7 cellular contexts compared by ENCODE assay signal in the genomic region with DNA sequence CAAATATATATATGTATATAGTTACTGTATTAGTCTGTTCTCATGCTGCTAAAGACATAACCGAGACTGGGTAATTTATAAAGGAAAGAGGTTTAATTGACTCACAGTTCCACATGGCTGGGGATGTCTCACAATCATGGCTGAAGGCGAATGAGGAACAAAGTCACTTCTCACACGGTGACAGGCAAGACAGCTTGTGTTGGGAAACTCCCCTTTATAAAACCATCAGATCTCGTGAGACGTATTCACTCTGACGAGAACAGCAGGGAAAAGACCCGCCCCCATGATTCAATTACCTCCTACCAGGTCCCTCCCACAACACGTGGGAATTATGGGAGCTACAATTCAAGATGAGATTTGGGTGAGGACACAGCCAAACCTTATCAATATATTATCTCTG. TPM values are rescaled to one million over a fixed set of nuclear protein-coding genes. Genes with fewer than 3 reads are reported as not detected.
A peak's percentile ranks its signal among the peaks of the same experiment; 100 is the strongest.
DNase-seq lines count a peak whose midpoint lies in the region; ATAC-seq and TF ChIP-seq lines count a peak whose summit lies in the region.
"Not testable (repeated sequence)": the region's sequence is repeated elsewhere in the genome, so short reads cannot be mapped to it uniquely, and the experiment has no call there.

No MANE protein-coding gene starts in this region.

- H3K27ac ChIP-seq in HL-60 (replicated peaks): not testable (repeated sequence)

- not testable (repeated sequence) for H3K4me3 Mint-ChIP-seq in T-helper 17 cell, naive B cell

- not testable (repeated sequence) for H3K27me3 Mint-ChIP-seq in T-helper 17 cell
- H3K27me3 Mint-ChIP-seq in naive B cell: peaks cover 2 to 20% (median 18%) of the 10 kb centered on the region in 3 donors

- H3K9me3 Mint-ChIP-seq in naive B cell: peaks cover 0 to 21% (median 7%) of the 10 kb centered on the region in 7 donors

- not testable (repeated sequence) for H3K4me3 ChIP-seq in HL-60 (replicated peaks; ENCODE audit: insufficient read depth, low read length)

- TF ChIP-seq CTCF in HL-60 (IDR thresholded peaks at IDR 0.05; ENCODE audit: insufficient read depth, low read length): not testable (repeated sequence)

- DNase-seq in HL-60 (ENCODE audit: low read depth in 1 of 2, low spot score in 1 of 2) (peak; percentile 62 to 89), NOMO-1 treated with dmso at 0.1 percent for 144 hours (lab: John Stamatoyannopoulos, UW; ENCODE audit: unreplicated experiment) (peak; percentile 56), naive B cell (peak; percentile 37)
- not testable (repeated sequence) for DNase-seq in T-helper 17 cell
- peak; percentile 41 for DNase-seq in activated CD4-positive, alpha-beta T cell treated with anti-CD3 and anti-CD28 coated beads for 48 hours
- peak; percentile 16 for DNase-seq in activated naive CD4-positive, alpha-beta T cell treated with anti-CD3 and anti-CD28 coated beads, Interleukin-2, amount 50 U/mL, for 16 hours
- DNase-seq in stimulated activated CD4-positive, alpha-beta T cell treated with anti-CD3 and anti-CD28 coated beads, Interleukin-4, amount 100 ng/mL, for 4 hours: peak; percentile 1 to 5

- H3K9me3 ChIP-seq in T-helper 17 cell (ENCODE audit: control insufficient read depth, low read length, poor library complexity, severe bottlenecking): not testable (repeated sequence)

- not testable (repeated sequence) for H3K4me1 Mint-ChIP-seq in T-helper 17 cell, naive B cell

- ATAC-seq in T-helper 17 cell (peak; percentile 52), naive B cell (ENCODE audit: low read depth in 2 of 2) (peak; percentile 98 to 99)

- H3K36me3 Mint-ChIP-seq in T-helper 17 cell (ENCODE audit: low read depth); naive B cell: not testable (repeated sequence)

- H3K27me3 ChIP-seq in HL-60 (ENCODE audit: insufficient read depth, poor library complexity, severe bottlenecking): not testable (repeated sequence)

- H3K27ac Mint-ChIP-seq in T-helper 17 cell: not testable (repeated sequence)
- peak overlapping the region in 3 of 6 donors; percentile 27 to 65 (median 44) for H3K27ac Mint-ChIP-seq in naive B cell

RNA-seq across cellular contexts. Expression of a gene that starts 15.0 kb away (rescaled TPM):
- under 1 TPM; 0.31 to 0.72 TPM for total RNA-seq in T-helper 17 cell
- polyA plus RNA-seq in naive B cell (ENCODE audit: low read depth in 6 of 6): under 1 TPM in 4 of 6 donors, not detected in 2; 0.09 to 0.23 (median 0.17) TPM
